ENCODE assay signal across 1 cellular context in the genomic region with DNA sequence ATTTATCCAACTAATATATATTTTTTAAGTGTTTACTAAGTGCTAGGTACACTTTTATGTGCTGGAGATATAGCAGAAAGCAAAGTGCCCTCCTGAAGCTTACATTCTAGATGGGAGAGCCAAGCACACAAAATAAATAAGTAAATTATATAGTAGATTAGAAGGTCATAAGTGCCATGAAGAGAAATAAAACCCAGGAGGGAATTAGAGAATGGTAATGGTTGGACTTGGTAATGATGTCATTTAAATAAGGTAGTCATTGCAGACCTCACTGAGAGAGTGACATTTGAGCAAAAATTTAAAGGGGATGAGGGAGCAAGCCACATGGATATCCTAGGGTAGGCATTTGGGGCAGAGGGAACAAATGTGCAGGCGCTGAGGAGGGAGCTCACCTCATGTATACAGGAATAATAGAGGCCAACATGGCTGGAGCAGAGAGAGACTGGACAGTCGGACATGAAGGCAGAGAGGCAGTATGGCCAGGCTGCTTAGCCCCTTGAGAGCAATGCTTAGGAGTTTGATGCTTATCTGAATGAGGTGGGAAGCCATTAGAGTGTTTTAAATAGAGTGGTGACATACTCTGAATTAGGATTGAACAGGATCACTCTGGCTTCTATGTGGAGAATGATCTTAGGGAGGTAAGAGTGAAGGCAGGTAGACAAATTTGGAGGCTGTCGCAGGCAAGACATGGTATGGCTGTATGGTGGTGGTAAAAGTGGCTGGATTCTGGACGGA.
TF ChIP-seq lines count a peak whose summit lies in the region.

No MANE protein-coding gene starts in this region.

TF ChIP-seq in IMR-90, 13 proteins besides CTCF, POLR2A, EP300 and RAD21:
- TF ChIP-seq SMC3 (IDR thresholded peaks at IDR 0.05; ENCODE audit: low read depth, low read length), result no peak
- TF ChIP-seq NFE2L2 (IDR thresholded peaks at IDR 0.05; ENCODE audit: low read depth, low read length), result no peak
- no peak for TF ChIP-seq FOS (IDR thresholded peaks at IDR 0.05; ENCODE audit: low read depth, low read length)
- no peak for TF ChIP-seq CHD1 (IDR thresholded peaks at IDR 0.05; ENCODE audit: low read depth, low read length)
- TF ChIP-seq MAZ (IDR thresholded peaks at IDR 0.05; ENCODE audit: borderline replicate concordance, low read depth, low read length), result no peak
- TF ChIP-seq RCOR1 (IDR thresholded peaks at IDR 0.05; ENCODE audit: insufficient replicate concordance, low read length), result no peak
- TF ChIP-seq BHLHE40 (IDR thresholded peaks at IDR 0.05; ENCODE audit: low read depth, low read length), result no peak
- TF ChIP-seq ELK1 (IDR thresholded peaks at IDR 0.05; ENCODE audit: borderline replicate concordance, low read depth, low read length), result no peak
- no peak for TF ChIP-seq MAFK (IDR thresholded peaks at IDR 0.05; ENCODE audit: low read depth, low read length)
- TF ChIP-seq MXI1 (IDR thresholded peaks at IDR 0.05; ENCODE audit: borderline replicate concordance, low read depth, low read length), result no peak
